32 cellular contexts compared by ENCODE assay signal in the genomic region with DNA sequence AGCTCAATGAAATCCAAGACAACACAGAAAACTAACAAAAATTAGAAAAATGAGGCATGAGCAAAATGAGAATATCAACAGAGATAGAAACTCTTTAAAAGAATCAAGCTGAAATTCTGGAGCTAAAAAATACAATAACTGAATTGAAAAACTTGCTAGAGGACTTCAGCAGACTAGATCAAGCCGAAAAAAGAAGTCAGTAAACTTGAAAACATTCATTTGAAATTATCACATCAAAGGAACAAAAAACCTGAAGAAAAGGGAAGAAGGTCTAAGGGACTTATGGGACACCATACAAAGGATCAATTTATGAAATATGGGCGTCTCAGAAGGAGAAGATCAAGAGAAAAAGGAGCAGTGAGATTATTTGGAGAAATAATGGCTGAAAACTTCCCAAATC.
"Had no signal": no experiment of that assay in that cellular context is flagged by ENCODE, and none has a peak within 500 bp of the region (broad histone marks: within the 10 kb centered on the region; RNA-seq: fewer than 3 reads in every experiment).

No MANE protein-coding gene starts in this region.

- H3K36me3 ChIP-seq: neutrophil, spleen, suprapubic skin, tibial artery, transverse colon, upper lobe of right lung, uterus had no signal

- H3K9ac ChIP-seq: parathyroid adenoma had no signal

- H3K79me2 ChIP-seq: parathyroid adenoma had no signal

- H2AFZ ChIP-seq: parathyroid adenoma had no signal

- H3K27ac Mint-ChIP-seq: naive thymus-derived CD8-positive, alpha-beta T cell; natural killer cell treated with Interleukin-12 subunit alpha and Interleukin-12 subunit beta and Interleukin-15 and Interleukin-18, amount 100 ng/mL, for 72 hours; nephron progenitor cell; progenitor cell of endocrine pancreas; stimulated activated memory B cell treated with anti-CD40 and anti-IgM and Interleukin-4, amounts not matched to agents 10 μg/mL and 1 μg/mL and 100 μg/mL, for 72 hours; stimulated activated naive CD8-positive, alpha-beta T cell treated with anti-CD3 and anti-CD28 coated beads, Interleukin-15, amount 100 ng/mL, for 72 hours; type B pancreatic cell had no signal

- H3K36me3 Mint-ChIP-seq: stimulated activated memory B cell treated with anti-CD40 and anti-IgM and Interleukin-4, amounts not matched to agents 10 μg/mL and 1 μg/mL and 100 μg/mL, for 72 hours; type B pancreatic cell had no signal

- H3K27ac ChIP-seq: neutrophil, parathyroid adenoma, psoas muscle, skin epidermis, spleen, suprapubic skin, testis, tibial artery, transverse colon, upper lobe of right lung, uterus had no signal

- H3K4me1 Mint-ChIP-seq: naive thymus-derived CD8-positive, alpha-beta T cell; nephron progenitor cell; neural crest cell; stimulated activated memory B cell treated with anti-CD40 and anti-IgM and Interleukin-4, amounts not matched to agents 10 μg/mL and 1 μg/mL and 100 μg/mL, for 72 hours; stimulated activated naive CD8-positive, alpha-beta T cell treated with anti-CD3 and anti-CD28 coated beads, Interleukin-15, amount 100 ng/mL, for 72 hours had no signal

- H3K9me3 ChIP-seq: neutrophil, suprapubic skin, testis, transverse colon, upper lobe of right lung had no signal

- H3K4me2 ChIP-seq: smooth muscle cell had no signal

- H3K27me3 ChIP-seq: neutrophil, spleen, suprapubic skin, testis, tibial artery, transverse colon, upper lobe of right lung had no signal

- ATAC-seq: naive thymus-derived CD8-positive, alpha-beta T cell; natural killer cell treated with Interleukin-12 subunit alpha and Interleukin-12 subunit beta and Interleukin-15 and Interleukin-18, amount 100 ng/mL, for 72 hours; psoas muscle; right cardiac atrium; sciatic nerve; stimulated activated memory B cell treated with anti-CD40 and anti-IgM and Interleukin-4, amounts not matched to agents 10 μg/mL and 1 μg/mL and 100 μg/mL, for 72 hours; stimulated activated naive CD8-positive, alpha-beta T cell treated with anti-CD3 and anti-CD28 coated beads, Interleukin-15, amount 100 ng/mL, for 72 hours; stimulated activated naive CD8-positive, alpha-beta T cell treated with anti-CD3 and anti-CD28 coated beads, Interleukin-15, Interleukin-2, amounts not matched to agents 100 U/mL and 50 U/mL, for 24 hours; upper lobe of right lung had no signal

- H3K4me1 ChIP-seq: parathyroid adenoma, psoas muscle, spleen, suprapubic skin, testis, tibial artery, transverse colon, upper lobe of right lung, uterus had no signal

- DNase-seq: naive thymus-derived CD8-positive, alpha-beta T cell; nephron progenitor cell; nucleus accumbens; posterior cingulate gyrus; psoas muscle; right cardiac atrium; spleen; stimulated activated CD4-positive, alpha-beta T cell treated with anti-CD3 and anti-CD28 coated beads, Interleukin-12 subunit alpha, Interleukin-12 subunit beta, amount 100 ng/mL, for 4 hours; stimulated activated CD4-positive, alpha-beta T cell treated with anti-CD3 and anti-CD28 coated beads, Interleukin-1b, Interleukin-23, amount 100 ng/mL, for 48 hours; stimulated activated CD4-positive, alpha-beta T cell treated with anti-CD3 and anti-CD28 coated beads, Interleukin-4, amount 100 ng/mL, for 1 hour; stimulated activated CD4-positive, alpha-beta T cell treated with anti-CD3 and anti-CD28 coated beads, Interleukin-4, amount 100 ng/mL, for 4 hours; stimulated activated CD8-positive, alpha-beta memory T cell treated with anti-CD3 and anti-CD28 coated beads, Interleukin-4, amount 100 ng/mL, for 48 hours; stimulated activated naive CD4-positive, alpha-beta T cell; stimulated activated naive CD8-positive, alpha-beta T cell treated with anti-CD3 and anti-CD28 coated beads, Interleukin-15, amount 100 ng/mL, for 72 hours; stimulated activated naive CD8-positive, alpha-beta T cell treated with anti-CD3 and anti-CD28 coated beads, Interleukin-15, Interleukin-2, amounts not matched to agents 100 U/mL and 50 U/mL, for 24 hours; substantia nigra; testis; tibial artery; transverse colon; upper lobe of right lung; uterus had no signal

- H3K27me3 Mint-ChIP-seq: natural killer cell treated with Interleukin-12 subunit alpha and Interleukin-12 subunit beta and Interleukin-15 and Interleukin-18, amount 100 ng/mL, for 72 hours; progenitor cell of endocrine pancreas; stimulated activated memory B cell treated with anti-CD40 and anti-IgM and Interleukin-4, amounts not matched to agents 10 μg/mL and 1 μg/mL and 100 μg/mL, for 72 hours; stimulated activated naive CD8-positive, alpha-beta T cell treated with anti-CD3 and anti-CD28 coated beads, Interleukin-15, amount 100 ng/mL, for 72 hours; type B pancreatic cell had no signal

- H3K4me3 ChIP-seq: psoas muscle, skin epidermis, smooth muscle cell, spleen, suprapubic skin, testis, tibial artery, transverse colon, upper lobe of right lung, uterus had no signal

- H3K4me3 Mint-ChIP-seq: naive thymus-derived CD8-positive, alpha-beta T cell; natural killer cell treated with Interleukin-12 subunit alpha and Interleukin-12 subunit beta and Interleukin-15 and Interleukin-18, amount 100 ng/mL, for 72 hours; nephron progenitor cell; neural crest cell; stimulated activated memory B cell treated with anti-CD40 and anti-IgM and Interleukin-4, amounts not matched to agents 10 μg/mL and 1 μg/mL and 100 μg/mL, for 72 hours; stimulated activated naive CD8-positive, alpha-beta T cell treated with anti-CD3 and anti-CD28 coated beads, Interleukin-15, amount 100 ng/mL, for 72 hours; type B pancreatic cell had no signal
